In the genomic region with DNA sequence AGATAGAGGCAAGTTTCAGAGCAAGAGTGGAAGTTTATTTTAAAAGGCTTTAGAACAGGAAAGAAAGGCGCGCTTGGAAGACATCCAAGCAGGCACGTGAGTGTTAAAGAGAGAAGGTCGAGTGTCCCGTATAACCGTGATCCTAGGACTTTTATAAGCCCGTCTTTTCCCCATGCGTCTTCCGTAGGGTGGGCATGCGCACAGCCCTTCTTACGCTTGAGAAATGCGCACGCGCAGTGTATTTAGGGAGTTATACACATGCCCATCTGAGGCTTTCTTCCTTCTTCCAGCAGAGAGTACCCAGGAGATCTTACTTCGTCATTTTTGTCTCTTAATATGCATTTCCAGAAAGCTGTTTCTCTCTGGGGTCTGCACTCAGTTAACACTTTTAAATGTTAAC, we compare ENCODE assay signal across 1 cellular context.
TF ChIP-seq lines count a peak whose summit lies in the region.

No MANE protein-coding gene starts in this region.

TF ChIP-seq in GM23338, 12 proteins besides CTCF, POLR2A, EP300 and RAD21 (continued from another document):
- TF ChIP-seq, protein P1, sequence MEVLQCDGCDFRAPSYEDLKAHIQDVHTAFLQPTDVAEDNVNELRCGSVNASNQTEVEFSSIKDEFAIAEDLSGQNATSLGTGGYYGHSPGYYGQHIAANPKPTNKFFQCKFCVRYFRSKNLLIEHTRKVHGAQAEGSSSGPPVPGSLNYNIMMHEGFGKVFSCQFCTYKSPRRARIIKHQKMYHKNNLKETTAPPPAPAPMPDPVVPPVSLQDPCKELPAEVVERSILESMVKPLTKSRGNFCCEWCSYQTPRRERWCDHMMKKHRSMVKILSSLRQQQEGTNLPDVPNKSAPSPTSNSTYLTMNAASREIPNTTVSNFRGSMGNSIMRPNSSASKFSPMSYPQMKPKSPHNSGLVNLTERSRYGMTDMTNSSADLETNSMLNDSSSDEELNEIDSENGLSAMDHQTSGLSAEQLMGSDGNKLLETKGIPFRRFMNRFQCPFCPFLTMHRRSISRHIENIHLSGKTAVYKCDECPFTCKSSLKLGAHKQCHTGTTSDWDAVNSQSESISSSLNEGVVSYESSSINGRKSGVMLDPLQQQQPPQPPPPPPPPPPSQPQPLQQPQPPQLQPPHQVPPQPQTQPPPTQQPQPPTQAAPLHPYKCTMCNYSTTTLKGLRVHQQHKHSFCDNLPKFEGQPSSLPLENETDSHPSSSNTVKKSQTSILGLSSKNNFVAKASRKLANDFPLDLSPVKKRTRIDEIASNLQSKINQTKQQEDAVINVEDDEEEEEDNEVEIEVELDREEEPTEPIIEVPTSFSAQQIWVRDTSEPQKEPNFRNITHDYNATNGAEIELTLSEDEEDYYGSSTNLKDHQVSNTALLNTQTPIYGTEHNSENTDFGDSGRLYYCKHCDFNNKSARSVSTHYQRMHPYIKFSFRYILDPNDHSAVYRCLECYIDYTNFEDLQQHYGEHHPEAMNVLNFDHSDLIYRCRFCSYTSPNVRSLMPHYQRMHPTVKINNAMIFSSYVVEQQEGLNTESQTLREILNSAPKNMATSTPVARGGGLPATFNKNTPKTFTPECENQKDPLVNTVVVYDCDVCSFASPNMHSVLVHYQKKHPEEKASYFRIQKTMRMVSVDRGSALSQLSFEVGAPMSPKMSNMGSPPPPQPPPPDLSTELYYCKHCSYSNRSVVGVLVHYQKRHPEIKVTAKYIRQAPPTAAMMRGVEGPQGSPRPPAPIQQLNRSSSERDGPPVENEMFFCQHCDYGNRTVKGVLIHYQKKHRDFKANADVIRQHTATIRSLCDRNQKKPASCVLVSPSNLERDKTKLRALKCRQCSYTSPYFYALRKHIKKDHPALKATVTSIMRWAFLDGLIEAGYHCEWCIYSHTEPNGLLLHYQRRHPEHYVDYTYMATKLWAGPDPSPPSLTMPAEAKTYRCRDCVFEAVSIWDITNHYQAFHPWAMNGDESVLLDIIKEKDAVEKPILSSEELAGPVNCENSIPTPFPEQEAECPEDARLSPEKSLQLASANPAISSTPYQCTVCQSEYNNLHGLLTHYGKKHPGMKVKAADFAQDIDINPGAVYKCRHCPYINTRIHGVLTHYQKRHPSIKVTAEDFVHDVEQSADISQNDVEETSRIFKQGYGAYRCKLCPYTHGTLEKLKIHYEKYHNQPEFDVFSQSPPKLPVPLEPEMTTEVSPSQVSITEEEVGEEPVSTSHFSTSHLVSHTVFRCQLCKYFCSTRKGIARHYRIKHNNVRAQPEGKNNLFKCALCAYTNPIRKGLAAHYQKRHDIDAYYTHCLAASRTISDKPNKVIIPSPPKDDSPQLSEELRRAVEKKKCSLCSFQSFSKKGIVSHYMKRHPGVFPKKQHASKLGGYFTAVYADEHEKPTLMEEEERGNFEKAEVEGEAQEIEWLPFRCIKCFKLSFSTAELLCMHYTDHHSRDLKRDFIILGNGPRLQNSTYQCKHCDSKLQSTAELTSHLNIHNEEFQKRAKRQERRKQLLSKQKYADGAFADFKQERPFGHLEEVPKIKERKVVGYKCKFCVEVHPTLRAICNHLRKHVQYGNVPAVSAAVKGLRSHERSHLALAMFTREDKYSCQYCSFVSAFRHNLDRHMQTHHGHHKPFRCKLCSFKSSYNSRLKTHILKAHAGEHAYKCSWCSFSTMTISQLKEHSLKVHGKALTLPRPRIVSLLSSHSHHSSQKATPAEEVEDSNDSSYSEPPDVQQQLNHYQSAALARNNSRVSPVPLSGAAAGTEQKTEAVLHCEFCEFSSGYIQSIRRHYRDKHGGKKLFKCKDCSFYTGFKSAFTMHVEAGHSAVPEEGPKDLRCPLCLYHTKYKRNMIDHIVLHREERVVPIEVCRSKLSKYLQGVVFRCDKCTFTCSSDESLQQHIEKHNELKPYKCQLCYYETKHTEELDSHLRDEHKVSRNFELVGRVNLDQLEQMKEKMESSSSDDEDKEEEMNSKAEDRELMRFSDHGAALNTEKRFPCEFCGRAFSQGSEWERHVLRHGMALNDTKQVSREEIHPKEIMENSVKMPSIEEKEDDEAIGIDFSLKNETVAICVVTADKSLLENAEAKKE (CRISPR knock-in tag; IDR thresholded peaks at IDR 0.05), result no peak
- TF ChIP-seq ZNF114 (CRISPR knock-in tag; IDR thresholded peaks at IDR 0.05), result no peak
